ENCODE assay signal across 14 cellular contexts in the genomic region with DNA sequence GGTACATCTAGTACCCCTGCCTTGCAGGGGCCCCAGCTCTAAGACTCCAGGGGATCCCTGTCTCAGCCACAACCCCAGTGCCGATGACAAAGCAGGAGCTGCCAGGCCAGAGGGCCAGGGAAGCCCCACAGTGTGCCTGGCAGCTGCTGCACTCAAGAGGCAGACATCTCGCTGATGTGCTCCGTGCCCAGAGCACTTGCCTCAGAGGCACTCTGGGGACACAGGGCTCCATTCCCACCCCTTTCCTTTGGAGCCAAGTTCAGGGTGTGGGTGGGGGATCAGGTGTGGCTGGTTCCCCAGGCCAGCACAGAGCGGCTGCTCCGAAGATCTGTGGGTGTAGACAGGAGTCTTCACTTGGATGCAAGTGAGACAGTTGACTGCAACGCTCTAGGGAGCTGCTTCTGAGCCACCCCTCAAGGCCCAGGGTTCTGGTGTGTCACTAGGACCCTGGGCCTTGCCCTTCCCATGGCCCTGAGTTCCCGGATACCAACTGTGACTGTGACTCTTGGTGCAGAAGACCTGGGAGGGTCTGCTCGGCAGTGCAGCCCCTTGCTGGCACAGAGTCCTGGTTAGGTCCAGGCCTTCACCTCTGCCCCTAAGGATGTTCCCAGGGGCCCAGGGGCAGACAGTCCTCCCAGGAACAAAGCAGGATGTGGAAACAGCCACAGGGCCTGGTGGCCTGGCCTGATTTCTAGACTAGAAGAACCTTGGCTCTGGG. TPM values are rescaled to one million over a fixed set of nuclear protein-coding genes. Genes with fewer than 3 reads are reported as not detected.
A peak's percentile ranks its signal among the peaks of the same experiment; 100 is the strongest.
DNase-seq lines count a peak whose midpoint lies in the region; ATAC-seq and TF ChIP-seq lines count a peak whose summit lies in the region.
"Had no signal": no experiment of that assay in that cellular context is flagged by ENCODE, and none has a peak within 500 bp of the region (broad histone marks: within the 10 kb centered on the region; RNA-seq: fewer than 3 reads in every experiment).

No MANE protein-coding gene starts in this region.

- 0 out of 2 replicates have a peak overlapping the region, but pooled peaks have one; percentile 19 for H3K4ac ChIP-seq in IMR-90 (ENCODE audit: low read depth, low read length)

- peaks cover 23% of the 10 kb centered on the region for H3F3A ChIP-seq in neural progenitor cell (ENCODE audit: low read depth)

- H2BK120ac ChIP-seq in IMR-90 (ENCODE audit: low read depth, low read length) = no peak overlapping the region

- no peak overlapping the region for H3K4me3 Mint-ChIP-seq in neural progenitor cell

- no peak overlapping the region for H4K8ac ChIP-seq in IMR-90 (ENCODE audit: low read depth in 2 of 2, low read length in 2 of 2)

- H3K4me3 ChIP-seq in BLaER1 = no peak overlapping the region
- no peak overlapping the region for H3K4me3 ChIP-seq in IMR-90 (ENCODE audit: insufficient read depth, low read depth, low read length)
- H3K4me3 ChIP-seq in neural progenitor cell = no peak overlapping the region

- no TSS peak for BruUV-seq in IMR-90 (replicated peaks; lab: Mats Ljungman, UMichigan)

- peak overlapping the region; percentile 29 for H2AK9ac ChIP-seq in IMR-90 (replicated peaks; ENCODE audit: low read depth, low read length, poor library complexity)

- H3K79me2 ChIP-seq in neural progenitor cell (ENCODE audit: low read depth) = peaks cover 40% of the 10 kb centered on the region

- in situ Hi-C loops in IMR-90 (cut with MboI; ENCODE audit: low sequenced_read_pairs) = no loop called here

- dilution Hi-C loops in IMR-90 (cut with HindIII; ENCODE audit: low sequenced_read_pairs, unreplicated experiment) = no loop called here

- TF ChIP-seq POLR2A in IMR-90 (IDR thresholded peaks at IDR 0.05; ENCODE audit: low read depth, low read length) = no peak

- H2BK20ac ChIP-seq in IMR-90 (ENCODE audit: low read depth, low read length) = no peak overlapping the region

- H3K18ac ChIP-seq in IMR-90 (ENCODE audit: low read depth, low read length) = no peak overlapping the region

- intact Hi-C loops in IMR-90 (cut with micrococcal nuclease) = no loop called here
- intact Hi-C loops in Right ventricle myocardium inferior (cut with DNase I) = no loop called here

- H3K23ac ChIP-seq in IMR-90 (ENCODE audit: low read depth, low read length) = 0 out of 2 replicates have a peak overlapping the region, but pooled peaks have one; percentile 29

- H3K4me2 ChIP-seq in BLaER1 (peak overlapping the region; percentile 88), IMR-90 (ENCODE audit: low read depth, low read length) (no peak overlapping the region), neural progenitor cell (no peak overlapping the region)

- no peak overlapping the region for H4K5ac ChIP-seq in IMR-90 (ENCODE audit: low read depth, low read length)

- H3K27me3 ChIP-seq in BLaER1 = no peaks in the 10 kb centered on the region
- no peaks in the 10 kb centered on the region for H3K27me3 ChIP-seq in IMR-90 (ENCODE audit: control insufficient read depth, insufficient read depth, low read length)
- H3K27me3 ChIP-seq in neural progenitor cell = no peaks in the 10 kb centered on the region

- no peak overlapping the region; the same call in 1 of the 2 replicates for H2AK5ac ChIP-seq in IMR-90 (ENCODE audit: low read depth, low read length)

- H3K27me3 Mint-ChIP-seq in neural progenitor cell (ENCODE audit: insufficient read depth, low read depth) = peaks cover 8% of the 10 kb centered on the region
- H3K27me3 Mint-ChIP-seq: CD4-positive, CD25-positive, alpha-beta regulatory T cell; IgD-negative memory B cell had no signal

- peaks cover 37% of the 10 kb centered on the region for H3K4me1 Mint-ChIP-seq in neural progenitor cell

- H3K9me1 ChIP-seq in IMR-90 (ENCODE audit: insufficient read depth, low read length) = peaks cover 20% of the 10 kb centered on the region

- TF ChIP-seq RAD21 in IMR-90 (IDR thresholded peaks at IDR 0.05; ENCODE audit: low read length) = no peak

- ATAC-seq in IMR-90 (ENCODE audit: low read depth) = no peak
- peak; percentile 63 for ATAC-seq in Right ventricle myocardium inferior
- no peak for ATAC-seq in HG03354 (IDR thresholded peaks at IDR 0.05; ENCODE audit: poor library complexity, severe bottlenecking, unreplicated experiment)
- no peak for ATAC-seq in HG02588 (IDR thresholded peaks at IDR 0.05; ENCODE audit: unreplicated experiment)
- ATAC-seq: GM23338 had no signal

- no peak overlapping the region for H3K27ac Mint-ChIP-seq in neural progenitor cell
- H3K27ac Mint-ChIP-seq: CD4-positive, CD25-positive, alpha-beta regulatory T cell; GM23338 had no signal

- TF ChIP-seq CTCF in IMR-90 (conservative IDR thresholded peaks at IDR 0.05; ENCODE audit: low read depth, low read length) = no peak
- no peak for TF ChIP-seq CTCF in neural progenitor cell (IDR thresholded peaks at IDR 0.05)

- POLR2A ChIA-PET in IMR-90 (lab: Charles Lee; ENCODE audit: unreplicated experiment) = no interaction called here

- peaks cover 19 to 87% of the 10 kb centered on the region in 2 experiments for H3K79me1 ChIP-seq in IMR-90 (ENCODE audit: low read depth in 1 of 2, low read length in 2 of 2)

- H3K56ac ChIP-seq in IMR-90 (ENCODE audit: extremely low read depth, insufficient read depth, low read length) = no peak overlapping the region

- H3K4me1 ChIP-seq in BLaER1 (peaks cover 59% of the 10 kb centered on the region), IMR-90 (ENCODE audit: control insufficient read depth, insufficient read depth, low read length) (peaks cover 29% of the 10 kb centered on the region), neural progenitor cell (peaks cover 24% of the 10 kb centered on the region)

- H3K36me3 Mint-ChIP-seq in neural progenitor cell = peaks cover 5% of the 10 kb centered on the region
- H3K36me3 Mint-ChIP-seq: CD4-positive, CD25-positive, alpha-beta regulatory T cell; IgD-negative memory B cell had no signal

- H2AFZ ChIP-seq in IMR-90 (replicated peaks; ENCODE audit: low read length, poor library complexity) = no peak overlapping the region
- H2AFZ ChIP-seq in neural progenitor cell (replicated peaks) = no peak overlapping the region
- H2AFZ ChIP-seq: GM23338 had no signal

- CTCF ChIA-PET in IMR-90 (lab: Yijun Ruan, JAX) = no interaction called here

- H4K91ac ChIP-seq in IMR-90 (ENCODE audit: insufficient read depth, low read depth, low read length) = no peak overlapping the region; the same call in 1 of the 2 replicates

- DNase-seq in IMR-90 = no peak
- peak; percentile 80 for DNase-seq in Right ventricle myocardium inferior (ENCODE audit: missing footprints)
- peak; percentile 1 for DNase-seq in neural progenitor cell (ENCODE audit: low spot score)
- no peak for DNase-seq in NCI-H2107 treated with DMSO at 0.1 percent for 48 hours (lab: John Stamatoyannopoulos, UW; ENCODE audit: unreplicated experiment)
- no peak for DNase-seq in NCI-H2227 treated with DMSO at 0.1 percent for 48 hours (lab: John Stamatoyannopoulos, UW)
- DNase-seq: anterior cingulate cortex; CD4-positive, CD25-positive, alpha-beta regulatory T cell; effector memory CD4-positive, alpha-beta T cell; NCI-H1694 treated with DMSO at 0.1 percent for 48 hours had no signal

- H3K27ac ChIP-seq in BLaER1 (peak overlapping the region; percentile 90), IMR-90 (ENCODE audit: insufficient read depth, low read length) (no peak overlapping the region), neural progenitor cell (no peak overlapping the region)

- H3K14ac ChIP-seq in IMR-90 (replicated peaks; ENCODE audit: low read depth, low read length) = no peak overlapping the region

- H2BK5ac ChIP-seq in IMR-90 (ENCODE audit: low read depth, low read length, poor library complexity, severe bottlenecking) = no peak overlapping the region

- peaks cover 45% of the 10 kb centered on the region for H4K20me1 ChIP-seq in BLaER1
- peaks cover 46% of the 10 kb centered on the region for H4K20me1 ChIP-seq in IMR-90 (ENCODE audit: insufficient read depth, low read length)
- H4K20me1 ChIP-seq in neural progenitor cell (ENCODE audit: low read depth) = peaks cover 54% of the 10 kb centered on the region

- H3K9ac ChIP-seq in BLaER1 (peak overlapping the region; percentile 93; the same call in 1 of the 2 replicates), IMR-90 (ENCODE audit: low read depth, low read length) (no peak overlapping the region), neural progenitor cell (no peak overlapping the region)

- H3K36me3 ChIP-seq in BLaER1 = peaks cover 52% of the 10 kb centered on the region
- peaks cover 28% of the 10 kb centered on the region for H3K36me3 ChIP-seq in IMR-90 (ENCODE audit: control insufficient read depth, insufficient read depth, low read length)
- H3K36me3 ChIP-seq in neural progenitor cell = no peaks in the 10 kb centered on the region

- H3K9me3 Mint-ChIP-seq in neural progenitor cell = no peaks in the 10 kb centered on the region
- H3K9me3 Mint-ChIP-seq: GM23338, IgD-negative memory B cell had no signal

- 71% methylated on average over 4 of the region's 8 CpGs; no CpG with 5 or more reads in 1 of the 2 experiments for WGBS in IMR-90 (ENCODE audit: extremely low coverage in 2 of 2, insufficient read length in 1 of 2), 2 experiments

- H2BK15ac ChIP-seq in IMR-90 (ENCODE audit: low read depth, low read length) = no peak overlapping the region

- no peaks in the 10 kb centered on the region for H3K9me3 ChIP-seq in BLaER1
- no peaks in the 10 kb centered on the region for H3K9me3 ChIP-seq in IMR-90 (ENCODE audit: control insufficient read depth, insufficient read depth, low read length)
- no peaks in the 10 kb centered on the region for H3K9me3 ChIP-seq in neural progenitor cell (ENCODE audit: low read depth)

RNA-seq across cellular contexts. Expression of a gene that starts 2.6 kb away (rescaled TPM):
- 161 and 173 TPM in 2 replicates for total RNA-seq in IMR-90 (2012; rRNA removed)
- polyA plus RNA-seq in IMR-90 (2012; rRNA removed) = 200 and 228 TPM in 2 replicates
- polyA plus RNA-seq in IMR-90 (2012; cell fraction: cytosol; rRNA removed) = 168 and 316 TPM in 2 replicates
- polyA plus RNA-seq in IMR-90 (2012; cell fraction: nucleus; rRNA removed; ENCODE audit: low replicate concordance) = 247 and 500 TPM in 2 replicates
- total RNA-seq in Right ventricle myocardium inferior = 105 TPM
- 210 and 364 TPM in 2 replicates for total RNA-seq in neural progenitor cell (ENCODE audit: low replicate concordance)

RNA-seq across cellular contexts. Expression of a gene that starts 5.3 kb away (rescaled TPM):
- total RNA-seq in IMR-90 (2012; rRNA removed) (1.1 and 1.4 TPM in 2 replicates), Right ventricle myocardium inferior (71.1 TPM), neural progenitor cell (ENCODE audit: low replicate concordance) (2.0 and 2.4 TPM in 2 replicates)
- polyA plus RNA-seq in IMR-90 (2012; rRNA removed) = 14.4 and 16.9 TPM in 2 replicates
- polyA plus RNA-seq in IMR-90 (2012; cell fraction: cytosol; rRNA removed) = 1.5 and 2.6 TPM in 2 replicates
- polyA plus RNA-seq in IMR-90 (2012; cell fraction: nucleus; rRNA removed; ENCODE audit: low replicate concordance) = 0.62 and 26.4 TPM in 2 replicates

RNA-seq across cellular contexts. Expression of a gene that starts 35.9 kb away (rescaled TPM):
- total RNA-seq in IMR-90 (2012; rRNA removed) = not detected in 2 replicates
- 0.04 TPM in 1 of 2 replicates, not detected in the other for polyA plus RNA-seq in IMR-90 (2012; rRNA removed)
- 0.04 TPM in 1 of 2 replicates, not detected in the other for polyA plus RNA-seq in IMR-90 (2012; cell fraction: cytosol; rRNA removed)
- 0.24 and 0.60 TPM in 2 replicates for polyA plus RNA-seq in IMR-90 (2012; cell fraction: nucleus; rRNA removed; ENCODE audit: low replicate concordance)
- total RNA-seq in Right ventricle myocardium inferior = 88.1 TPM
- 0.06 TPM in 1 of 2 replicates, not detected in the other for total RNA-seq in neural progenitor cell (ENCODE audit: low replicate concordance)
- polyA plus RNA-seq: CD4-positive, CD25-positive, alpha-beta regulatory T cell; IgD-negative memory B cell had no signal

Comparison
In these comparisons a context has a peak if more than half of its experiments do, and no peak if none do; other contexts are left out.
1. DNase-seq: peak in Right ventricle myocardium inferior (single experiment) and neural progenitor cell (single experiment); none in IMR-90 (single experiment), NCI-H2107 treated with DMSO at 0.1 percent for 48 hours (single experiment) and NCI-H2227 treated with DMSO at 0.1 percent for 48 hours (single experiment).
2. RNA of a gene that starts 5.3 kb away (total RNA-seq): 71.1 TPM in Right ventricle myocardium inferior (single experiment); 2.0 to 2.4 TPM in neural progenitor cell and 1.1 to 1.4 TPM in IMR-90; every median in the first group is over 10 times any median in the second.
3. RNA of a gene that starts 35.9 kb away (total RNA-seq): 88.1 TPM in Right ventricle myocardium inferior (single experiment); not detected in IMR-90 and 0.06 TPM in neural progenitor cell; every median in the first group is over 10 times any median in the second.